ENCODE assay signal across 1 cellular context in the genomic region with DNA sequence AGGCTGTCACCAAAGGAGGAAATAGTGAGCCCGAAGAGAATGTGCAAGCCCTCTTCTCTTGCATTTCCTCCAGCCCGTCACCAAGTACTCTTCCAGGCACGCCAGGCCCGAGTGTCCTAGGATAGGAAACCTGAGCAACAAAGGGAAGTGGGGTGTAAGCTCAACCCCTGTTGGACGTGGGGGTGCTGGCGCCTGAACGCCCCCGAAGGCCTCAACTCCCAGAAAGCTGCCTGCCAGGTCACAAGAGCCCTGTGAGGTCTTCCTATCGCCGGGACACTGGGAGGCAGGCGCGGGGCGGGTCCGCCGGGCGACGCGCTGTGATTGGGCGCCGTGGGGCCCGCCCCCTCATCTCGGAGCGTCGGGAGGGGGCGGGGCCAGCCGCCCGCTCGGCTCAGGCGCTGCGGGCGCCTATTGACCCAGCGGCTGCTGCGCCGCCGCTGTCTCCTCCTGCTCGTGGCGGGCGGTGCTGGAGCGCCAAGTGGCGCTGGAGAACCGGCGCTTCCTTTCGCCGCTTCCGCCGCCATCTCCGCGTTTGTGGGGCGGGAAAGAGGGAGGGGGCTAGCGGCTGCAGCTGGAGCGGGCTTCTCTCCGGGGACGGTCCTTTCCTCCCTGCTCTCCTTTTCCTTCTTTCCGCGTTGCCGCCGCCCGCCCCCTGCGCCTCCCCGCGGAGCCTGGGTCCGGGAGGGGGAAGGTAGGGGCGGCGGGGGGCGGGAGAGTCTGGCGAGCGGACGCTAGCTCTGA.
TF ChIP-seq lines count a peak whose summit lies in the region.

No MANE protein-coding gene starts in this region.

TF ChIP-seq in Ishikawa, 13 proteins besides CTCF, POLR2A, EP300 and RAD21 (continued from another document):
- TF ChIP-seq, protein P1, sequence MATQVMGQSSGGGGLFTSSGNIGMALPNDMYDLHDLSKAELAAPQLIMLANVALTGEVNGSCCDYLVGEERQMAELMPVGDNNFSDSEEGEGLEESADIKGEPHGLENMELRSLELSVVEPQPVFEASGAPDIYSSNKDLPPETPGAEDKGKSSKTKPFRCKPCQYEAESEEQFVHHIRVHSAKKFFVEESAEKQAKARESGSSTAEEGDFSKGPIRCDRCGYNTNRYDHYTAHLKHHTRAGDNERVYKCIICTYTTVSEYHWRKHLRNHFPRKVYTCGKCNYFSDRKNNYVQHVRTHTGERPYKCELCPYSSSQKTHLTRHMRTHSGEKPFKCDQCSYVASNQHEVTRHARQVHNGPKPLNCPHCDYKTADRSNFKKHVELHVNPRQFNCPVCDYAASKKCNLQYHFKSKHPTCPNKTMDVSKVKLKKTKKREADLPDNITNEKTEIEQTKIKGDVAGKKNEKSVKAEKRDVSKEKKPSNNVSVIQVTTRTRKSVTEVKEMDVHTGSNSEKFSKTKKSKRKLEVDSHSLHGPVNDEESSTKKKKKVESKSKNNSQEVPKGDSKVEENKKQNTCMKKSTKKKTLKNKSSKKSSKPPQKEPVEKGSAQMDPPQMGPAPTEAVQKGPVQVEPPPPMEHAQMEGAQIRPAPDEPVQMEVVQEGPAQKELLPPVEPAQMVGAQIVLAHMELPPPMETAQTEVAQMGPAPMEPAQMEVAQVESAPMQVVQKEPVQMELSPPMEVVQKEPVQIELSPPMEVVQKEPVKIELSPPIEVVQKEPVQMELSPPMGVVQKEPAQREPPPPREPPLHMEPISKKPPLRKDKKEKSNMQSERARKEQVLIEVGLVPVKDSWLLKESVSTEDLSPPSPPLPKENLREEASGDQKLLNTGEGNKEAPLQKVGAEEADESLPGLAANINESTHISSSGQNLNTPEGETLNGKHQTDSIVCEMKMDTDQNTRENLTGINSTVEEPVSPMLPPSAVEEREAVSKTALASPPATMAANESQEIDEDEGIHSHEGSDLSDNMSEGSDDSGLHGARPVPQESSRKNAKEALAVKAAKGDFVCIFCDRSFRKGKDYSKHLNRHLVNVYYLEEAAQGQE (IDR thresholded peaks at IDR 0.05; ENCODE audit: low read depth), result no peak
